In genomic region chr1:97920832-97921571, GRCh38 we compare ENCODE assay signal across 8 cellular contexts. TPM values are rescaled to one million over a fixed set of nuclear protein-coding genes. Genes with fewer than 3 reads are reported as not detected.
DNase-seq lines count a peak whose midpoint lies in the region; ATAC-seq and TF ChIP-seq lines count a peak whose summit lies in the region.

Gene DPYD (minus strand): TSS chr1:97921034. CDS start chr1:97920922, 112 bp downstream.

- H3K9me3 ChIP-seq in IMR-90 (ENCODE audit: control insufficient read depth, insufficient read depth, low read length) (no peaks in the 10 kb centered on the region), PC-3 (ENCODE audit: low read length) (no peaks in the 10 kb centered on the region), esophagus (ENCODE audit: control insufficient read depth in 2 of 2, insufficient read depth in 1 of 2, low read depth in 1 of 2, low read length in 1 of 2) (no peaks in the 10 kb centered on the region), muscle layer of colon (ENCODE audit: low read length) (no peaks in the 10 kb centered on the region)

- H3K27ac ChIP-seq in IMR-90 (ENCODE audit: insufficient read depth, low read length): peak within 1 kb of the TSS; percentile 81
- H3K27ac ChIP-seq in PC-3 (ENCODE audit: low read length): peak within 1 kb of the TSS; percentile 69
- H3K27ac ChIP-seq in esophagus (ENCODE audit: low read depth in 2 of 2, low read length in 1 of 2): peak within 1 kb of the TSS; percentile 96 to 97
- H3K27ac ChIP-seq in muscle layer of colon (ENCODE audit: low read depth, low read length): peak within 1 kb of the TSS; percentile 69

- no peak for TF ChIP-seq RAD21 in IMR-90 (IDR thresholded peaks at IDR 0.05; ENCODE audit: low read length)

- peaks cover 41% of the 10 kb centered on the region for H3K79me2 ChIP-seq in PC-3 (ENCODE audit: low read length)

- BruUV-seq in IMR-90 (replicated peaks; lab: Mats Ljungman, UMichigan): no TSS peak
- BruUV-seq in PC-3 (replicated peaks; lab: Mats Ljungman, UMichigan): no TSS peak

- H2BK20ac ChIP-seq in IMR-90 (ENCODE audit: low read depth, low read length): peak within 1 kb of the TSS; percentile 32; the same call in 1 of the 2 replicates

- no peak for TF ChIP-seq CTCF in IMR-90 (conservative IDR thresholded peaks at IDR 0.05; ENCODE audit: low read depth, low read length)
- no peak for TF ChIP-seq CTCF in PC-3 (conservative IDR thresholded peaks at IDR 0.05; ENCODE audit: low read depth, low read length)

- H2BK120ac ChIP-seq in IMR-90 (ENCODE audit: low read depth, low read length): peak within 1 kb of the TSS; percentile 67

- no peaks in the 10 kb centered on the region; the same call in 1 of the 2 replicates for H4K20me1 ChIP-seq in IMR-90 (ENCODE audit: insufficient read depth, low read length)
- no peaks in the 10 kb centered on the region for H4K20me1 ChIP-seq in PC-3 (ENCODE audit: low read length)

- H3K9me2 ChIP-seq in PC-3 (replicated peaks; ENCODE audit: low read length): no peaks in the 10 kb centered on the region

- dilution Hi-C loops in IMR-90 (cut with HindIII; ENCODE audit: low sequenced_read_pairs, unreplicated experiment): no loop called here

- peak within 1 kb of the TSS; percentile 79 for H3K14ac ChIP-seq in IMR-90 (replicated peaks; ENCODE audit: low read depth, low read length)

- H2AK9ac ChIP-seq in IMR-90 (replicated peaks; ENCODE audit: low read depth, low read length, poor library complexity): peak within 1 kb of the TSS; percentile 33

- peak; percentile 88 for ATAC-seq in GM21529 (IDR thresholded peaks at IDR 0.05; ENCODE audit: unreplicated experiment)
- ATAC-seq in IMR-90 (ENCODE audit: low read depth): peak; percentile 98
- ATAC-seq in PC-3: peak; percentile 90

- H3K27me3 ChIP-seq in IMR-90 (ENCODE audit: control insufficient read depth, insufficient read depth, low read length) (no peaks in the 10 kb centered on the region), PC-3 (ENCODE audit: low read length) (no peaks in the 10 kb centered on the region), esophagus (ENCODE audit: control insufficient read depth in 1 of 2, insufficient read depth in 2 of 2, low read length in 2 of 2) (no peaks in the 10 kb centered on the region), muscle layer of colon (ENCODE audit: control insufficient read depth in 1 of 2, insufficient read depth in 2 of 2, low read length in 2 of 2) (no peaks in the 10 kb centered on the region)

- CTCF ChIA-PET in IMR-90 (lab: Yijun Ruan, JAX) (interaction anchor here (1.2 kb wide), 1 partner anchor 10 kb away, joined by 4 read pairs; no protein-coding TSS in a partner anchor), PC-3 (lab: Charles Lee) (interaction anchor here (0.6 kb wide), 2 partner anchors 130 to 190 kb away, joined by 3 to 5 read pairs; no protein-coding TSS in a partner anchor)

- H2BK15ac ChIP-seq in IMR-90 (ENCODE audit: low read depth, low read length): peak within 1 kb of the TSS; percentile 2; the same call in 1 of the 3 replicates

- peak; percentile 70; the same call in 1 of the 2 replicates for TF ChIP-seq POLR2A in IMR-90 (IDR thresholded peaks at IDR 0.05; ENCODE audit: low read depth, low read length)

- peaks cover 4 to 14% of the 10 kb centered on the region in 2 experiments for H3K79me1 ChIP-seq in IMR-90 (ENCODE audit: low read depth in 1 of 2, low read length in 2 of 2)

- H2AK5ac ChIP-seq in IMR-90 (ENCODE audit: low read depth, low read length): no peak within 1 kb of the TSS

- H3K9me1 ChIP-seq in IMR-90 (ENCODE audit: insufficient read depth, low read length): no peaks in the 10 kb centered on the region; the same call in 1 of the 2 replicates

- H3K56ac ChIP-seq in IMR-90 (ENCODE audit: extremely low read depth, insufficient read depth, low read length): peak within 1 kb of the TSS; percentile 19; the same call in 1 of the 2 replicates

- H3K4me3 ChIP-seq in IMR-90 (ENCODE audit: insufficient read depth, low read depth, low read length): peak within 1 kb of the TSS; percentile 92
- H3K4me3 ChIP-seq in PC-3 (ENCODE audit: low read length): peak within 1 kb of the TSS; percentile 84
- peak within 1 kb of the TSS; percentile 90 to 97 for H3K4me3 ChIP-seq in esophagus (ENCODE audit: low read depth in 1 of 2, low read length in 2 of 2)
- peak within 1 kb of the TSS; percentile 72 to 96 for H3K4me3 ChIP-seq in muscle layer of colon (ENCODE audit: low read depth in 1 of 2, low read length in 2 of 2)

- H3K4me1 ChIP-seq in IMR-90 (ENCODE audit: control insufficient read depth, insufficient read depth, low read length): 0 out of 2 replicates have a peak, but pooled peaks cover 2% of the 10 kb centered on the region
- H3K4me1 ChIP-seq in PC-3 (ENCODE audit: insufficient read depth, low read length): peaks cover 24% of the 10 kb centered on the region
- no peaks in the 10 kb centered on the region for H3K4me1 ChIP-seq in esophagus (ENCODE audit: control insufficient read depth in 2 of 2, insufficient read depth in 2 of 2, low read length in 1 of 2)
- peaks cover 23% of the 10 kb centered on the region for H3K4me1 ChIP-seq in muscle layer of colon (ENCODE audit: insufficient read depth, low read length)

- H3K9ac ChIP-seq in IMR-90 (ENCODE audit: low read depth, low read length) (peak within 1 kb of the TSS; percentile 80), PC-3 (ENCODE audit: low read length) (peak within 1 kb of the TSS; percentile 70), muscle layer of colon (ENCODE audit: low read length) (peak within 1 kb of the TSS; percentile 85)

- H4K8ac ChIP-seq in IMR-90 (ENCODE audit: low read depth in 2 of 2, low read length in 2 of 2): peak within 1 kb of the TSS; percentile 23; a peak in 2 of 4 replicates

- in situ Hi-C loops in IMR-90 (cut with MboI; ENCODE audit: low sequenced_read_pairs): no loop called here

- DNase-seq in DMS 273 treated with DMSO at 0.1 percent for 48 hours (lab: John Stamatoyannopoulos, UW): peak; percentile 88
- peak; percentile 85 for DNase-seq in IMR-90
- peak; percentile 88 for DNase-seq in PC-3
- peak; percentile 90 for DNase-seq in activated T-cell treated with anti-CD3 and anti-CD28 coated beads, Interleukin-2, amount 50 U/mL, for 1 hour
- peak; percentile 55 for DNase-seq in stimulated activated CD8-positive, alpha-beta memory T cell treated with anti-CD3 and anti-CD28 coated beads, Interleukin-7, amount 100 ng/mL, for 24 hours (ENCODE audit: low read depth)

- peak within 1 kb of the TSS; percentile 55 for H3K18ac ChIP-seq in IMR-90 (ENCODE audit: low read depth, low read length)

- POLR2A ChIA-PET in IMR-90 (lab: Charles Lee; ENCODE audit: unreplicated experiment) (no interaction called here), PC-3 (lab: Charles Lee; ENCODE audit: unreplicated experiment) (interaction anchor here (0.7 to 1.0 kb wide), 3 partner anchors 71 to 411 kb away, joined by 3 to 6 read pairs (median 3); no protein-coding TSS in a partner anchor)

- intact Hi-C loops in IMR-90 (cut with micrococcal nuclease) (loop anchor here (1.0 to 5.0 kb wide), 3 partner anchors 76 to 546 kb away; no protein-coding TSS in a partner anchor), PC-3 (cut with micrococcal nuclease) (loop anchor here (2.0 to 10.0 kb wide), 5 partner anchors 16 to 404 kb away; no protein-coding TSS in a partner anchor)

- H3K36me3 ChIP-seq in IMR-90 (ENCODE audit: control insufficient read depth, insufficient read depth, low read length) (no peaks in the 10 kb centered on the region), PC-3 (ENCODE audit: low read depth, low read length) (no peaks in the 10 kb centered on the region), esophagus (ENCODE audit: control insufficient read depth in 2 of 2, insufficient read depth in 2 of 2, low read length in 1 of 2) (no peaks in the 10 kb centered on the region), muscle layer of colon (ENCODE audit: insufficient read depth, low read length) (no peaks in the 10 kb centered on the region)

- no CpG with 5 or more reads among the region's 50 CpGs for WGBS in IMR-90 (ENCODE audit: extremely low coverage in 2 of 2, insufficient read length in 1 of 2), 2 experiments
- 0% methylated on average over 35 to 50 of the region's 50 CpGs for WGBS in esophagus, 2 donors

- H3K4me2 ChIP-seq in IMR-90 (ENCODE audit: low read depth, low read length): peak within 1 kb of the TSS; percentile 99
- H3K4me2 ChIP-seq in PC-3 (ENCODE audit: low read length): peak within 1 kb of the TSS; percentile 91

- H2BK5ac ChIP-seq in IMR-90 (ENCODE audit: low read depth, low read length, poor library complexity, severe bottlenecking): peak within 1 kb of the TSS; percentile 73

- H4K5ac ChIP-seq in IMR-90 (ENCODE audit: low read depth, low read length): peak within 1 kb of the TSS; percentile 8; the same call in 1 of the 2 replicates

- H3F3A ChIP-seq in PC-3 (ENCODE audit: low read length, unreplicated experiment): no peaks in the 10 kb centered on the region

- peak within 1 kb of the TSS; percentile 59; the same call in 1 of the 2 replicates for H4K91ac ChIP-seq in IMR-90 (ENCODE audit: insufficient read depth, low read depth, low read length)

- peak within 1 kb of the TSS; percentile 94 for H2AFZ ChIP-seq in IMR-90 (replicated peaks; ENCODE audit: low read length, poor library complexity)
- H2AFZ ChIP-seq in PC-3 (ENCODE audit: low read length): peak within 1 kb of the TSS; percentile 99

- peak within 1 kb of the TSS; percentile 81; the same call in 1 of the 2 replicates for H3K23ac ChIP-seq in IMR-90 (ENCODE audit: low read depth, low read length)

- peak within 1 kb of the TSS; percentile 52 for H3K4ac ChIP-seq in IMR-90 (ENCODE audit: low read depth, low read length)

TF ChIP-seq in IMR-90, 13 proteins besides CTCF, POLR2A, EP300 and RAD21:
- TF ChIP-seq MAZ (IDR thresholded peaks at IDR 0.05; ENCODE audit: borderline replicate concordance, low read depth, low read length) (peak; percentile 77; the same call in 1 of the 2 replicates), RCOR1 (IDR thresholded peaks at IDR 0.05; ENCODE audit: insufficient replicate concordance, low read length) (no peak), MXI1 (IDR thresholded peaks at IDR 0.05; ENCODE audit: borderline replicate concordance, low read depth, low read length) (peak; percentile 82; the same call in 1 of the 2 replicates)

RNA-seq across cellular contexts. Expression of gene DPYD, which starts in this region (rescaled TPM):
- 47.3 and 58.3 TPM in 2 replicates for total RNA-seq in IMR-90 (2012; rRNA removed)
- polyA plus RNA-seq in IMR-90 (2012; rRNA removed): 7.2 and 9.3 TPM in 2 replicates
- polyA plus RNA-seq in IMR-90 (2012; cell fraction: cytosol; rRNA removed): 2.6 and 4.4 TPM in 2 replicates
- 1.5 and 8.5 TPM in 2 replicates for polyA plus RNA-seq in IMR-90 (2012; cell fraction: nucleus; rRNA removed; ENCODE audit: low replicate concordance)
- 11.7 and 12.8 TPM in 2 replicates for total RNA-seq in PC-3 (2014; rRNA removed)
- polyA plus RNA-seq in esophagus: 10 to 100 TPM in 1 of 2 donors, 1 to 10 TPM in 1; 6.7 to 10.0 TPM

Comparison
In these comparisons a context has a peak if more than half of its experiments do, and no peak if none do; other contexts are left out.
1. Peak in every context shown above with its lines: DNase-seq, ATAC-seq, H3K4me3 ChIP-seq and H3K27ac ChIP-seq.